8 cellular contexts compared by ENCODE assay signal in genomic region chr3:100492059-100492809, GRCh38. TPM values are rescaled to one million over a fixed set of nuclear protein-coding genes. Genes with fewer than 3 reads are reported as not detected.
DNase-seq lines count a peak whose midpoint lies in the region; ATAC-seq, FAIRE-seq and TF ChIP-seq lines count a peak whose summit lies in the region.

Gene TMEM45A, plus strand, starts transcription at chr3:100492619. Its CDS starts 62,593 bp downstream, at chr3:100555212.

- DNase-seq in NCI-H2107 treated with DMSO at 0.1 percent for 48 hours (lab: John Stamatoyannopoulos, UW; ENCODE audit: unreplicated experiment), result peak; percentile 78
- DNase-seq in WERI-Rb-1, result peak; percentile 95
- peak; percentile 94 for DNase-seq in mammary epithelial cell
- peak; percentile 100 for DNase-seq in iPS-NIHi7 (ENCODE audit: extremely low spot score)
- peak; percentile 88 for DNase-seq in small intestine

- CTCF ChIA-PET in mammary epithelial cell (lab: Charles Lee; ENCODE audit: low non-redundant PET), result no interaction called here

- H3K4me3 ChIP-seq in WERI-Rb-1 (ENCODE audit: low read depth, low read length), result peak within 1 kb of the TSS; percentile 63
- H3K4me3 ChIP-seq in mammary epithelial cell (replicated peaks in 1 of 3; ENCODE audit: insufficient read depth in 1 of 3, low read depth in 2 of 3, low read length in 3 of 3), result peak within 1 kb of the TSS; percentile 57 to 96 (median 70)
- peak within 1 kb of the TSS; percentile 9 to 45 for H3K4me3 ChIP-seq in small intestine (ENCODE audit: low read depth in 1 of 2, low read length in 2 of 2)

- peak within 1 kb of the TSS; percentile 86 for H3K9ac ChIP-seq in mammary epithelial cell (ENCODE audit: insufficient read depth, low read length)

- ATAC-seq in GM18858 (IDR thresholded peaks at IDR 0.05; ENCODE audit: unreplicated experiment) (peak; percentile 91), HG03064 (IDR thresholded peaks at IDR 0.05; ENCODE audit: low read depth, unreplicated experiment) (peak; percentile 95)

- WGBS in mammary epithelial cell (ENCODE audit: low coverage, missing lambda C conversion rate), result under 1% methylated on average over 40 of the region's 53 CpGs
- 1% methylated on average over 53 of the region's 53 CpGs for WGBS in small intestine, 3 donors

- 0 out of 2 replicates have a peak, but pooled peaks have one; percentile 8 for TF ChIP-seq CTCF in 22Rv1 (IDR thresholded peaks at IDR 0.05)
- TF ChIP-seq CTCF in WERI-Rb-1 (IDR thresholded peaks at IDR 0.05; ENCODE audit: low read depth, low read length), result no peak
- no peak for TF ChIP-seq CTCF in mammary epithelial cell (conservative IDR thresholded peaks at IDR 0.05 in 1 of 2, IDR thresholded peaks at IDR 0.05 in 1 of 2; ENCODE audit: extremely low read depth in 1 of 2, insufficient read depth in 1 of 2, low read depth in 1 of 2, low read length in 2 of 2)

- H3K4me1 ChIP-seq in mammary epithelial cell (ENCODE audit: insufficient read depth, low read length) (peaks cover 21% of the 10 kb centered on the region), small intestine (ENCODE audit: control insufficient read depth in 2 of 2, insufficient read depth in 1 of 2, low read depth in 1 of 2, low read length in 1 of 2) (peaks cover 0 to 3% of the 10 kb centered on the region in 2 donors)

- H3K36me3 ChIP-seq in WERI-Rb-1 (no peaks in the 10 kb centered on the region), mammary epithelial cell (ENCODE audit: insufficient read depth, low read length) (no peaks in the 10 kb centered on the region), small intestine (ENCODE audit: control insufficient read depth in 2 of 2, insufficient read depth in 2 of 2, low read length in 2 of 2) (no peaks in the 10 kb centered on the region)

- no peaks in the 10 kb centered on the region for H4K20me1 ChIP-seq in mammary epithelial cell (ENCODE audit: insufficient read depth, low read length)

- in situ Hi-C loops in mammary epithelial cell (cut with MboI; ENCODE audit: low sequenced_read_pairs in 2 of 2), result no loop called here

- no peak for FAIRE-seq in small intestine (lab: Jason Lieb, UNC)

- peak within 1 kb of the TSS; percentile 88 for H2AFZ ChIP-seq in mammary epithelial cell (ENCODE audit: low read depth, low read length)

- BruUV-seq in mammary epithelial cell (replicated peaks; lab: Mats Ljungman, UMichigan), result no TSS peak

- dilution Hi-C loops in mammary epithelial cell (cut with HindIII; ENCODE audit: low sequenced_read_pairs), result no loop called here

- intact Hi-C loops in mammary epithelial cell (cut with micrococcal nuclease), result loop anchor here (1.0 to 5.0 kb wide), 4 partner anchors 29 to 98 kb away; partner anchors contain the start of genes LNP1 and TOMM70

- H3K9me3 ChIP-seq in WERI-Rb-1 (ENCODE audit: severe bottlenecking), result no peaks in the 10 kb centered on the region
- H3K9me3 ChIP-seq in mammary epithelial cell (replicated peaks; ENCODE audit: insufficient read depth, low read length), result no peaks in the 10 kb centered on the region
- H3K9me3 ChIP-seq in small intestine (ENCODE audit: control insufficient read depth, low read depth), result no peaks in the 10 kb centered on the region

- H3K27me3 ChIP-seq in WERI-Rb-1 (ENCODE audit: insufficient read depth, low read depth, severe bottlenecking) (no peaks in the 10 kb centered on the region), mammary epithelial cell (ENCODE audit: insufficient read depth, low read length) (no peaks in the 10 kb centered on the region), small intestine (ENCODE audit: control insufficient read depth in 2 of 2, insufficient read depth in 2 of 2, low read length in 2 of 2) (no peaks in the 10 kb centered on the region)

- H3K27ac ChIP-seq in 22Rv1 (peak within 1 kb of the TSS; percentile 48), WERI-Rb-1 (peak within 1 kb of the TSS; percentile 48), mammary epithelial cell (ENCODE audit: insufficient read depth, low read depth, low read length) (peak within 1 kb of the TSS; percentile 81), small intestine (ENCODE audit: low read depth in 1 of 2, low read length in 1 of 2) (peak within 1 kb of the TSS; percentile 7 to 80)

- peak within 1 kb of the TSS; percentile 92 for H3K4me2 ChIP-seq in mammary epithelial cell (ENCODE audit: insufficient read depth, low read depth, low read length)

- H3K79me2 ChIP-seq in mammary epithelial cell (ENCODE audit: insufficient read depth, low read length), result peaks cover 20% of the 10 kb centered on the region

RNA-seq across cellular contexts. Expression of gene TMEM45A, which starts in this region (rescaled TPM):
- 10 to 100 TPM; 22.4 to 39.2 TPM for total RNA-seq in mammary epithelial cell
- polyA plus RNA-seq in mammary epithelial cell (21.3 TPM), small intestine (1 to 10 TPM in 2 of 3 donors, not detected in 1; 5.1 to 7.5 TPM)
- 16.4 TPM for polyA minus RNA-seq in mammary epithelial cell

Comparison
In these comparisons a context has a peak if more than half of its experiments do, and no peak if none do; other contexts are left out.
1. Peak in every context shown above with its lines: DNase-seq, ATAC-seq, H3K4me3 ChIP-seq and H3K27ac ChIP-seq.